ENCODE assay signal across 21 cellular contexts in the genomic region with DNA sequence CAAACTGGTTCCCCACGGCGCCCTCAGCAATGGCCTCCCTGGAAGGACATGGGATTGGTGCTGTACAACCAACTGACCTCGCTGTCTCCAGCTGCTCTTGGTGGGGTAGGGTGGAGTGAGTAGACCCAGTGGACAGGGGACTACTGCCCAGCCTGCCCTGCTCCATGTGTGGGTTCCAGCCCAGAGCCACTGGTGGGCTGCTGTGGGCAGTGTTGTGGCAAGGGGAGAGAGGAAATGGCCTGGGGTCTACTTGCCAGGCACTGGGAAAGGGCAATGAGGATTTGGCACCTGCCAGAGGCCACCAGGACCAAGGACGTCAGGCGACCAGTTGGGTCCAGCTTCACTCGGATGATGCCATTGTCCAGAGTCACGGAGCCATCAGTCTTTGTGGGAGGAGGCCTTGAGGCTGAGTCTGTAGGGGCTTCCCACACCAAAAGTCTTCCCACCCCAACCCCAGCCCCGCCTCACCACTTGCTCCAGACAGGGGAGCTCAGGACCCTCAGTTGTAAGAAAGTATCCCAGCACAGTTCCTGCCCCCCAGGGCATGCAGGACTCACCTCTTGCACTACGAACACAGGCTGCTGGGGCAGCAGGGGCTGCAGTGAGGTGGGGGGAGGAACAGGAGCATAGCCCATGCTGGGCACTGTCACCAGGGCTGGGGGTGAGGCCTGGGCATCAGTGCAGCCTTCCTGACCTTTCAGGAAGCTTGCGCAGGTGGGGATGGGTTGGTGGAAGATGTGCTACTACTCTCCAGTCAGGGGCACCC.
"Had no signal": no experiment of that assay in that cellular context is flagged by ENCODE, and none has a peak within 500 bp of the region (broad histone marks: within the 10 kb centered on the region; RNA-seq: fewer than 3 reads in every experiment).

No MANE protein-coding gene starts in this region.

- H3K4me3 Mint-ChIP-seq: mesothelial cell of epicardium, natural killer cell, neural progenitor cell had no signal

- H3K27me3 Mint-ChIP-seq: progenitor cell of endocrine pancreas had no signal

- H3K9me3 Mint-ChIP-seq: mesothelial cell of epicardium, natural killer cell, neural progenitor cell had no signal

- DNase-seq: effector memory CD4-positive, alpha-beta T cell; esophagus squamous epithelium; foreskin fibroblast; glutamatergic neuron; natural killer cell; occipital lobe; right cardiac atrium; stimulated activated CD4-positive, alpha-beta T cell treated with anti-CD3 and anti-CD28 coated beads, Interleukin-2, amount 100 ng/mL, for 48 hours; stimulated activated naive CD8-positive, alpha-beta T cell treated with anti-CD3 and anti-CD28 coated beads, Interleukin-15, Interleukin-2, amounts not matched to agents 100 U/mL and 50 U/mL, for 24 hours; thyroid gland; upper lobe of right lung had no signal

- H3K4me3 ChIP-seq: esophagus squamous epithelium, gastroesophageal sphincter, hepatocyte, neural progenitor cell, pancreas, smooth muscle cell, suprapubic skin, thyroid gland, upper lobe of right lung, vagina had no signal

- H3K9me3 ChIP-seq: esophagus squamous epithelium, gastroesophageal sphincter, pancreas, suprapubic skin, thyroid gland, upper lobe of right lung, vagina had no signal

- H3K4me1 Mint-ChIP-seq: mesothelial cell of epicardium, neural progenitor cell had no signal

- H3K27me3 ChIP-seq: esophagus squamous epithelium, gastroesophageal sphincter, hepatocyte, neural progenitor cell, pancreas, suprapubic skin, thyroid gland, upper lobe of right lung, vagina had no signal

- H3K36me3 ChIP-seq: neural progenitor cell had no signal

- H3K4me1 ChIP-seq: esophagus squamous epithelium, gastroesophageal sphincter, neural progenitor cell, pancreas, suprapubic skin, thyroid gland, upper lobe of right lung, vagina had no signal

- ATAC-seq: gastroesophageal sphincter; left lobe of liver; natural killer cell; pancreas; right cardiac atrium; stimulated activated naive CD8-positive, alpha-beta T cell treated with anti-CD3 and anti-CD28 coated beads, Interleukin-15, Interleukin-2, amounts not matched to agents 100 U/mL and 50 U/mL, for 24 hours; upper lobe of right lung had no signal

- H3K27ac ChIP-seq: esophagus squamous epithelium, gastroesophageal sphincter, hepatocyte, neural progenitor cell, pancreas, suprapubic skin, thyroid gland, upper lobe of right lung, vagina had no signal

- H3K36me3 Mint-ChIP-seq: natural killer cell had no signal

- H3K27ac Mint-ChIP-seq: mesothelial cell of epicardium, natural killer cell, neural progenitor cell, progenitor cell of endocrine pancreas had no signal
